ENCODE assay signal across 8 cellular contexts in genomic region chr11:14520902-14521151, GRCh38. TPM values are rescaled to one million over a fixed set of nuclear protein-coding genes. Genes with fewer than 3 reads are reported as not detected.
A peak's percentile ranks its signal among the peaks of the same experiment; 100 is the strongest.
DNase-seq lines count a peak whose midpoint lies in the region; ATAC-seq and TF ChIP-seq lines count a peak whose summit lies in the region.

No MANE protein-coding gene starts in this region.

- H3K4me3 ChIP-seq in GM12875 (ENCODE audit: low read depth, low read length) (peak overlapping the region; percentile 62), Peyer's patch (peak overlapping the region; percentile 68 to 78 (median 74)), esophagus muscularis mucosa (peak overlapping the region; percentile 78 to 86 (median 79)), rectal smooth muscle tissue (ENCODE audit: low read length) (peak overlapping the region; percentile 97)

- DNase-seq in Peyer's patch (no peak), esophagus muscularis mucosa (ENCODE audit: extremely low spot score) (no peak), GF-D8 (lab: John Stamatoyannopoulos, UW) (no peak), NOMO-1 treated with dmso at 0.1 percent for 144 hours (lab: John Stamatoyannopoulos, UW; ENCODE audit: unreplicated experiment) (no peak)
- no peak for DNase-seq in activated effector memory CD4-positive, alpha-beta T cell treated with anti-CD3 and anti-CD28 coated beads, Interleukin-2, amount 50 U/mL, for 16 hours

- TF ChIP-seq EP300 in esophagus muscularis mucosa (IDR thresholded peaks at IDR 0.05), result no peak

- 27% methylated on average over 6 of the region's 6 CpGs for WGBS in esophagus muscularis mucosa

- no peak for ATAC-seq in GM21390 (IDR thresholded peaks at IDR 0.05; ENCODE audit: unreplicated experiment)

- H3K27ac ChIP-seq in Peyer's patch (peak overlapping the region; percentile 80 to 89 (median 87)), esophagus muscularis mucosa (replicated peaks in 1 of 4) (peak overlapping the region; percentile 84 to 89 (median 88)), rectal smooth muscle tissue (ENCODE audit: low read depth, low read length) (peak overlapping the region; percentile 89)

- TF ChIP-seq CTCF in GM12875 (IDR thresholded peaks at IDR 0.05; ENCODE audit: borderline replicate concordance, insufficient read depth, low read depth, low read length) (no peak), Peyer's patch (IDR thresholded peaks at IDR 0.05) (no peak), esophagus muscularis mucosa (IDR thresholded peaks at IDR 0.05) (no peak)

- H3K27me3 ChIP-seq in Peyer's patch, result no peaks in the 10 kb centered on the region
- H3K27me3 ChIP-seq in esophagus muscularis mucosa, result no peaks in the 10 kb centered on the region
- H3K27me3 ChIP-seq in rectal smooth muscle tissue (ENCODE audit: control insufficient read depth, insufficient read depth, low read length), result no peaks in the 10 kb centered on the region

- H3K4me1 ChIP-seq in Peyer's patch, result peaks cover 0 to 17% (median 5%) of the 10 kb centered on the region in 4 donors
- H3K4me1 ChIP-seq in esophagus muscularis mucosa, result peaks cover 13 to 25% (median 23%) of the 10 kb centered on the region in 4 donors
- peaks cover 11% of the 10 kb centered on the region for H3K4me1 ChIP-seq in rectal smooth muscle tissue (ENCODE audit: control insufficient read depth, insufficient read depth, low read length)

- no peak overlapping the region for H3K9ac ChIP-seq in rectal smooth muscle tissue (ENCODE audit: low read length)

- H3K9me3 ChIP-seq in Peyer's patch, result no peaks in the 10 kb centered on the region
- no peaks in the 10 kb centered on the region for H3K9me3 ChIP-seq in esophagus muscularis mucosa

- TF ChIP-seq POLR2A in Peyer's patch (IDR thresholded peaks at IDR 0.05) (no peak), esophagus muscularis mucosa (IDR thresholded peaks at IDR 0.05; ENCODE audit: low read depth) (no peak)

- H3K36me3 ChIP-seq in Peyer's patch (peaks cover 0 to 24% (median 0%) of the 10 kb centered on the region in 3 donors), esophagus muscularis mucosa (peaks cover 12 to 26% (median 20%) of the 10 kb centered on the region in 4 donors), rectal smooth muscle tissue (ENCODE audit: control insufficient read depth, insufficient read depth, low read length) (peaks cover 2% of the 10 kb centered on the region)

- intact Hi-C loops in esophagus muscularis mucosa (cut with DNase I), result loop anchor here (2.0 kb wide), 1 partner anchor 370 kb away; no protein-coding TSS in a partner anchor

RNA-seq across cellular contexts. Expression of gene PSMA1, which starts 0.6 kb away (rescaled TPM):
- 100 to 1,000 TPM in 1 of 4 donors, 10 to 100 TPM in 3; 61.9 to 117 (median 83.2) TPM for total RNA-seq in Peyer's patch
- 100 to 1,000 TPM in 3 of 4 donors, 10 to 100 TPM in 1; 96.0 to 118 (median 110) TPM for total RNA-seq in esophagus muscularis mucosa

RNA-seq across cellular contexts. Expression of gene COPB1, which starts 21.2 kb away (rescaled TPM):
- 100 to 1,000 TPM in 1 of 4 donors, 10 to 100 TPM in 3; 58.4 to 127 (median 92.4) TPM for total RNA-seq in Peyer's patch
- total RNA-seq in esophagus muscularis mucosa, result 10 to 100 TPM; 64.1 to 85.2 (median 80.5) TPM
